ENCODE assay signal across 1 cellular context in genomic region chr2:65370387-65371093, GRCh38.
TF ChIP-seq lines count a peak whose summit lies in the region.

No MANE protein-coding gene starts in this region.

TF ChIP-seq in HepG2, 621 proteins besides CTCF, POLR2A, EP300 and RAD21 (continued from another document and continues in another):
- 0 out of 2 replicates have a peak, but pooled peaks have one; percentile 25 for TF ChIP-seq DRAP1 (CRISPR knock-in tag; IDR thresholded peaks at IDR 0.05)
- no peak for TF ChIP-seq ZNF883 (CRISPR knock-in tag; IDR thresholded peaks at IDR 0.05; ENCODE audit: not compliant biosample characterization)
- TF ChIP-seq GABPA (IDR thresholded peaks at IDR 0.05; ENCODE audit: low read depth, low read length) = no peak
- no peak for TF ChIP-seq GABPA (CRISPR knock-in tag; IDR thresholded peaks at IDR 0.05; ENCODE audit: low read depth)
- TF ChIP-seq THRA (CRISPR knock-in tag; IDR thresholded peaks at IDR 0.05; ENCODE audit: borderline replicate concordance) = peak; percentile 66
- TF ChIP-seq NBN (conservative IDR thresholded peaks at IDR 0.05) = no peak
- no peak for TF ChIP-seq BCLAF1 (IDR thresholded peaks at IDR 0.05)
- TF ChIP-seq CCAR2 (optimal IDR thresholded peaks at IDR 0.05; ENCODE audit: low read depth, low read length) = no peak
- no peak; the same call in 1 of the 2 replicates for TF ChIP-seq HINFP (CRISPR knock-in tag; IDR thresholded peaks at IDR 0.05; ENCODE audit: low read depth)
- TF ChIP-seq RBM22 (optimal IDR thresholded peaks at IDR 0.05; ENCODE audit: low read length) = peak; percentile 93
- no peak for TF ChIP-seq ZNF142 (CRISPR knock-in tag; IDR thresholded peaks at IDR 0.05)
- no peak for TF ChIP-seq ZNF552 (CRISPR knock-in tag; IDR thresholded peaks at IDR 0.05; ENCODE audit: borderline replicate concordance)
- peak; percentile 25; the same call in 1 of the 2 replicates for TF ChIP-seq UBTF (CRISPR knock-in tag; IDR thresholded peaks at IDR 0.05)
- TF ChIP-seq TBX2 (CRISPR knock-in tag; IDR thresholded peaks at IDR 0.05; ENCODE audit: borderline replicate concordance) = peak; percentile 67
- TF ChIP-seq ZNF264 (CRISPR knock-in tag; IDR thresholded peaks at IDR 0.05) = 0 out of 2 replicates have a peak, but pooled peaks have one; percentile 57
- 0 out of 2 replicates have a peak, but pooled peaks have one; percentile 81 for TF ChIP-seq ZNF136 (CRISPR knock-in tag; IDR thresholded peaks at IDR 0.05; ENCODE audit: low read depth)
- TF ChIP-seq JUND (CRISPR knock-in tag; IDR thresholded peaks at IDR 0.05) = no peak
- no peak for TF ChIP-seq ATF7 (IDR thresholded peaks at IDR 0.05)
- TF ChIP-seq ATF7 (CRISPR knock-in tag; IDR thresholded peaks at IDR 0.05) = no peak
- TF ChIP-seq POGK (CRISPR knock-in tag; conservative IDR thresholded peaks at IDR 0.05) = no peak
- no peak for TF ChIP-seq ZBTB40 (IDR thresholded peaks at IDR 0.05)
- TF ChIP-seq ZBTB40 (CRISPR knock-in tag; IDR thresholded peaks at IDR 0.05) = no peak
- TF ChIP-seq SIX1 (CRISPR knock-in tag; IDR thresholded peaks at IDR 0.05; ENCODE audit: borderline replicate concordance) = peak; percentile 98
- TF ChIP-seq LCORL (IDR thresholded peaks at IDR 0.05) = no peak
- peak; percentile 72; the same call in 1 of the 2 replicates for TF ChIP-seq LCORL (CRISPR knock-in tag; IDR thresholded peaks at IDR 0.05)
- peak; percentile 60; the same call in 1 of the 2 replicates for TF ChIP-seq FOXO1 (CRISPR knock-in tag; IDR thresholded peaks at IDR 0.05)
- TF ChIP-seq MAFF (IDR thresholded peaks at IDR 0.05; ENCODE audit: low read depth, low read length) = no peak
- TF ChIP-seq ZNF350 (CRISPR knock-in tag; IDR thresholded peaks at IDR 0.05; ENCODE audit: borderline replicate concordance, low read depth) = peak; percentile 59; the same call in 1 of the 2 replicates
- no peak for TF ChIP-seq ZNF781 (CRISPR knock-in tag; IDR thresholded peaks at IDR 0.05; ENCODE audit: borderline replicate concordance, not compliant biosample characterization)
